ENCODE assay signal across 33 cellular contexts in genomic region chr1:203805689-203806088, GRCh38. TPM values are rescaled to one million over a fixed set of nuclear protein-coding genes. Genes with fewer than 3 reads are reported as not detected.
"Had no signal": no experiment of that assay in that cellular context is flagged by ENCODE, and none has a peak within 500 bp of the region (broad histone marks: within the 10 kb centered on the region; RNA-seq: fewer than 3 reads in every experiment).

No MANE protein-coding gene starts in this region.

- H3K27ac ChIP-seq: dorsolateral prefrontal cortex, epithelial cell of prostate, foreskin keratinocyte, gastroesophageal sphincter, heart right ventricle, left lung, neutrophil, parathyroid adenoma, testis, transverse colon, upper lobe of right lung, uterus had no signal

- H3K9me3 ChIP-seq: gastroesophageal sphincter, heart right ventricle, left lung, mucosa of descending colon, neutrophil, testis, transverse colon, upper lobe of right lung, uterus had no signal

- ATAC-seq: esophagus mucosa; foreskin keratinocyte; gastroesophageal sphincter; heart right ventricle; left cardiac atrium; left lung; mucosa of descending colon; natural killer cell treated with Interleukin-12 subunit alpha and Interleukin-12 subunit beta and Interleukin-15 and Interleukin-18, amount 100 ng/mL, for 72 hours; sciatic nerve; stimulated activated memory B cell treated with anti-CD40 and anti-IgM and Interleukin-4, amounts not matched to agents 10 μg/mL and 1 μg/mL and 100 μg/mL, for 72 hours; stimulated activated naive CD8-positive, alpha-beta T cell treated with anti-CD3 and anti-CD28 coated beads, Interleukin-15, Interleukin-2, amounts not matched to agents 100 U/mL and 50 U/mL, for 24 hours; upper lobe of right lung had no signal

- H3K4me1 ChIP-seq: parathyroid adenoma had no signal

- H3K9ac ChIP-seq: parathyroid adenoma had no signal

- H3K27ac Mint-ChIP-seq: endodermal cell; mesothelial cell of epicardium; natural killer cell treated with Interleukin-12 subunit alpha and Interleukin-12 subunit beta and Interleukin-15 and Interleukin-18, amount 100 ng/mL, for 72 hours; progenitor cell of endocrine pancreas; stimulated activated memory B cell treated with anti-CD40 and anti-IgM and Interleukin-4, amounts not matched to agents 10 μg/mL and 1 μg/mL and 100 μg/mL, for 72 hours had no signal

- H2AFZ ChIP-seq: parathyroid adenoma had no signal

- H3K9me3 Mint-ChIP-seq: endodermal cell; mesothelial cell of epicardium; natural killer cell treated with Interleukin-12 subunit alpha and Interleukin-12 subunit beta and Interleukin-15 and Interleukin-18, amount 100 ng/mL, for 72 hours; neural crest cell; stimulated activated memory B cell treated with anti-CD40 and anti-IgM and Interleukin-4, amounts not matched to agents 10 μg/mL and 1 μg/mL and 100 μg/mL, for 72 hours had no signal

- H3K4me3 ChIP-seq: dorsolateral prefrontal cortex, gastroesophageal sphincter, heart right ventricle, left lung, mucosa of descending colon, testis, transverse colon, upper lobe of right lung, uterus had no signal

- DNase-seq: dorsolateral prefrontal cortex; effector CD8-positive, alpha-beta T cell; endodermal cell; foreskin keratinocyte; heart right ventricle; hippocampal formation; left cardiac atrium; left lung; mesenchymal stem cell; mucosa of descending colon; naive B cell; stimulated activated CD4-positive, alpha-beta T cell treated with anti-CD3 and anti-CD28 coated beads, Interleukin-2, amount 100 ng/mL, for 24 hours; stimulated activated CD4-positive, alpha-beta T cell treated with anti-CD3 and anti-CD28 coated beads, Interleukin-4, amount 100 ng/mL, for 24 hours; stimulated activated naive CD8-positive, alpha-beta T cell treated with anti-CD3 and anti-CD28 coated beads, Interleukin-15, Interleukin-2, amounts not matched to agents 100 U/mL and 50 U/mL, for 24 hours; substantia nigra; testis; transverse colon; upper lobe of right lung; uterus had no signal

- H3K4me3 Mint-ChIP-seq: endodermal cell; mesothelial cell of epicardium; naive B cell; natural killer cell treated with Interleukin-12 subunit alpha and Interleukin-12 subunit beta and Interleukin-15 and Interleukin-18, amount 100 ng/mL, for 72 hours; neural crest cell; stimulated activated memory B cell treated with anti-CD40 and anti-IgM and Interleukin-4, amounts not matched to agents 10 μg/mL and 1 μg/mL and 100 μg/mL, for 72 hours had no signal

- H3K27me3 ChIP-seq: dorsolateral prefrontal cortex, foreskin keratinocyte, gastroesophageal sphincter, heart right ventricle, left lung, neutrophil, testis, transverse colon, upper lobe of right lung, uterus had no signal

- H3K27me3 Mint-ChIP-seq: naive B cell; natural killer cell treated with Interleukin-12 subunit alpha and Interleukin-12 subunit beta and Interleukin-15 and Interleukin-18, amount 100 ng/mL, for 72 hours; progenitor cell of endocrine pancreas; stimulated activated memory B cell treated with anti-CD40 and anti-IgM and Interleukin-4, amounts not matched to agents 10 μg/mL and 1 μg/mL and 100 μg/mL, for 72 hours had no signal

- H3K36me3 ChIP-seq: uterus had no signal

RNA-seq across cellular contexts. Expression of gene LAX1, which starts 40.7 kb away (rescaled TPM):
- total RNA-seq: fibroblast of lung, kidney epithelial cell, lung microvascular endothelial cell, neural crest cell, progenitor cell of endocrine pancreas had no signal
